26 cellular contexts compared by ENCODE assay signal in the genomic region with DNA sequence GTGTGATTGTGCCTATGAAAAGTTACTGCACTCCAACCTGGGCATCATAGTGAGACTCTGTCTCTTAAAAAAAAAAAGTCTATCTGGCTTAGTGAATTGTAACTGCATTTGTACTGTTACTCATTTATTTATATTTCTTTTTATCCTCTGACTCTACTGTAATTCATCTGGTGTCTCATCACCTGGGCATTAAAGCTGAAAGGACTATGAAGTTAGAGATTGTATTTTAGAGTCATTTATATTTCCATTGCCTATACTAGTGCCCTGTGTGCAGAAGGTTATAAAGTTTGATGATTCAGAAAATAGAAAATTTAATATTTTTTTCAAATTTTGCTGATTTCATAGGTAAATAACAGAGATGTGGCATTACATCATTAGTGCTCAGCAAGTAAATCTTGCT. TPM values are rescaled to one million over a fixed set of nuclear protein-coding genes. Genes with fewer than 3 reads are reported as not detected.
DNase-seq lines count a peak whose midpoint lies in the region; ATAC-seq lines count a peak whose summit lies in the region.
"Had no signal": no experiment of that assay in that cellular context is flagged by ENCODE, and none has a peak within 500 bp of the region (broad histone marks: within the 10 kb centered on the region; RNA-seq: fewer than 3 reads in every experiment).

No MANE protein-coding gene starts in this region.

- peaks cover 83% of the 10 kb centered on the region for H3K36me3 Mint-ChIP-seq in activated T-cell treated with anti-CD3 and anti-CD28 coated beads, Interleukin-2, amount 50 U/mL, for 24 hours (ENCODE audit: low read depth)
- H3K36me3 Mint-ChIP-seq in CD4-positive, alpha-beta memory T cell = peaks cover 16 to 19% of the 10 kb centered on the region in 2 donors
- H3K36me3 Mint-ChIP-seq in T-helper 17 cell (ENCODE audit: low read depth) = peaks cover 2% of the 10 kb centered on the region
- H3K36me3 Mint-ChIP-seq in activated naive CD8-positive, alpha-beta T cell treated with anti-CD3 and anti-CD28 coated beads, Interleukin-2, amount 50 U/mL, for 24 hours (ENCODE audit: low read depth) = peaks cover 61% of the 10 kb centered on the region

- no peaks in the 10 kb centered on the region for H3K9me3 ChIP-seq in CD4-positive, alpha-beta memory T cell (ENCODE audit: control insufficient read depth in 1 of 2, low read length in 2 of 2)
- H3K9me3 ChIP-seq in T-helper 17 cell (ENCODE audit: control insufficient read depth, low read length, poor library complexity, severe bottlenecking) = no peaks in the 10 kb centered on the region
- H3K9me3 ChIP-seq: A549, Caco-2 had no signal

- H3K4me1 ChIP-seq in CD4-positive, alpha-beta memory T cell (ENCODE audit: insufficient read depth, low read length) = peaks cover 32% of the 10 kb centered on the region
- H3K4me1 ChIP-seq: Caco-2 had no signal

- intact Hi-C loops in CD4-positive, alpha-beta memory T cell (cut with micrococcal nuclease) = no loop called here

- CTCF ChIA-PET in CD4-positive, alpha-beta memory T cell (lab: Charles Lee; ENCODE audit: partially characterized antibody) = no interaction called here

- no peaks in the 10 kb centered on the region for H3K36me3 ChIP-seq in CD4-positive, alpha-beta memory T cell (ENCODE audit: insufficient read depth, low read length)
- H3K36me3 ChIP-seq: BLaER1 treated with 17β-estradiol and CSF1 and Interleukin-3, amounts not matched to agents 10 nM and 100 nM had no signal

- DNase-seq in activated T-cell treated with anti-CD3 and anti-CD28 coated beads, Interleukin-2, amount 50 U/mL, for 24 hours = no peak
- no peak for DNase-seq in activated T-cell treated with anti-CD3 and anti-CD28 coated beads, Interleukin-2, amount 50 U/mL, for 1 hour
- DNase-seq in CD4-positive, alpha-beta memory T cell = no peak
- no peak for DNase-seq in T-helper 17 cell
- DNase-seq in activated naive CD8-positive, alpha-beta T cell treated with anti-CD3 and anti-CD28 coated beads, Interleukin-2, amount 50 U/mL, for 24 hours = no peak
- no peak for DNase-seq in NCI-H146 treated with DMSO at 0.1 percent for 48 hours (lab: John Stamatoyannopoulos, UW; ENCODE audit: unreplicated experiment)
- DNase-seq: AML-193; Caco-2; CD8-positive, alpha-beta T cell; H9; NCI-H1105 treated with DMSO at 0.1 percent for 48 hours; NCI-H187; NCI-H2081 treated with DMSO at 0.1 percent for 48 hours; NCI-H2171; NCI-H226; NCI-H510A; NCI-H69; SHP77 had no signal

- H3K4me3 Mint-ChIP-seq in activated T-cell treated with anti-CD3 and anti-CD28 coated beads, Interleukin-2, amount 50 U/mL, for 24 hours = no peak overlapping the region
- peak overlapping the region in 1 of 8 donors; percentile 59 for H3K4me3 Mint-ChIP-seq in CD4-positive, alpha-beta memory T cell
- no peak overlapping the region for H3K4me3 Mint-ChIP-seq in T-helper 17 cell
- no peak overlapping the region for H3K4me3 Mint-ChIP-seq in activated naive CD8-positive, alpha-beta T cell treated with anti-CD3 and anti-CD28 coated beads, Interleukin-2, amount 50 U/mL, for 24 hours
- H3K4me3 Mint-ChIP-seq: CD8-positive, alpha-beta T cell; GM23338; H9 had no signal

- no peaks in the 10 kb centered on the region for H3K27me3 Mint-ChIP-seq in activated T-cell treated with anti-CD3 and anti-CD28 coated beads, Interleukin-2, amount 50 U/mL, for 24 hours
- no peaks in the 10 kb centered on the region for H3K27me3 Mint-ChIP-seq in CD4-positive, alpha-beta memory T cell
- H3K27me3 Mint-ChIP-seq in T-helper 17 cell = no peaks in the 10 kb centered on the region
- H3K27me3 Mint-ChIP-seq in activated naive CD8-positive, alpha-beta T cell treated with anti-CD3 and anti-CD28 coated beads, Interleukin-2, amount 50 U/mL, for 24 hours = no peaks in the 10 kb centered on the region

- H3K27ac Mint-ChIP-seq in activated T-cell treated with anti-CD3 and anti-CD28 coated beads, Interleukin-2, amount 50 U/mL, for 24 hours = peak overlapping the region; percentile 84
- H3K27ac Mint-ChIP-seq in CD4-positive, alpha-beta memory T cell = peak overlapping the region in 4 of 7 donors; percentile 12 to 83 (median 65)
- peak overlapping the region; percentile 90 for H3K27ac Mint-ChIP-seq in T-helper 17 cell
- peak overlapping the region; percentile 56 for H3K27ac Mint-ChIP-seq in activated naive CD8-positive, alpha-beta T cell treated with anti-CD3 and anti-CD28 coated beads, Interleukin-2, amount 50 U/mL, for 24 hours
- H3K27ac Mint-ChIP-seq: CD8-positive, alpha-beta T cell; GM23338 had no signal

- H3K4me1 Mint-ChIP-seq in activated T-cell treated with anti-CD3 and anti-CD28 coated beads, Interleukin-2, amount 50 U/mL, for 24 hours (ENCODE audit: low read depth) = peaks cover 54% of the 10 kb centered on the region
- peaks cover 17 to 29% (median 21%) of the 10 kb centered on the region in 4 donors for H3K4me1 Mint-ChIP-seq in CD4-positive, alpha-beta memory T cell
- peaks cover 23% of the 10 kb centered on the region for H3K4me1 Mint-ChIP-seq in T-helper 17 cell
- peaks cover 56% of the 10 kb centered on the region for H3K4me1 Mint-ChIP-seq in activated naive CD8-positive, alpha-beta T cell treated with anti-CD3 and anti-CD28 coated beads, Interleukin-2, amount 50 U/mL, for 24 hours

- no peak overlapping the region for H3K27ac ChIP-seq in CD4-positive, alpha-beta memory T cell (ENCODE audit: low read depth, low read length)
- H3K27ac ChIP-seq: A549; BLaER1 treated with 17β-estradiol and CSF1 and Interleukin-3, amounts not matched to agents 10 nM and 100 nM; RWPE1 had no signal

- POLR2A ChIA-PET in CD4-positive, alpha-beta memory T cell (lab: Charles Lee; ENCODE audit: partially characterized antibody) = no interaction called here

- peaks cover 2% of the 10 kb centered on the region for H3K9me3 Mint-ChIP-seq in activated T-cell treated with anti-CD3 and anti-CD28 coated beads, Interleukin-2, amount 50 U/mL, for 24 hours
- peaks cover 0 to 10% (median 1%) of the 10 kb centered on the region in 8 donors for H3K9me3 Mint-ChIP-seq in CD4-positive, alpha-beta memory T cell
- H3K9me3 Mint-ChIP-seq in activated naive CD8-positive, alpha-beta T cell treated with anti-CD3 and anti-CD28 coated beads, Interleukin-2, amount 50 U/mL, for 24 hours = peaks cover 4% of the 10 kb centered on the region
- H3K9me3 Mint-ChIP-seq: GM23338, H9 had no signal

- no peak overlapping the region for H3K4me3 ChIP-seq in CD4-positive, alpha-beta memory T cell (ENCODE audit: low read length in 2 of 2)
- H3K4me3 ChIP-seq: A549; BLaER1 treated with 17β-estradiol and CSF1 and Interleukin-3, amounts not matched to agents 10 nM and 100 nM; GM23338; K562 had no signal

- no peaks in the 10 kb centered on the region for H3K27me3 ChIP-seq in CD4-positive, alpha-beta memory T cell (ENCODE audit: insufficient read depth, low read length)
- H3K27me3 ChIP-seq: BLaER1 treated with 17β-estradiol and CSF1 and Interleukin-3, amounts not matched to agents 10 nM and 100 nM had no signal

- ATAC-seq in T-helper 17 cell (no peak), GM19328 (IDR thresholded peaks at IDR 0.05; ENCODE audit: unreplicated experiment) (no peak)
- no peak for ATAC-seq in activated naive CD8-positive, alpha-beta T cell treated with anti-CD3 and anti-CD28 coated beads, Interleukin-2, amount 50 U/mL, for 24 hours
- ATAC-seq: A549; CD8-positive, alpha-beta T cell; GM23338; K562; Panc1 had no signal

RNA-seq across cellular contexts. Expression of a gene that starts 30.2 kb away (rescaled TPM):
- total RNA-seq in CD4-positive, alpha-beta memory T cell = 100 to 1,000 TPM; 143 to 153 TPM
- polyA plus RNA-seq in CD4-positive, alpha-beta memory T cell = 1 to 10 TPM; 2.3 to 3.0 TPM
- 100 to 1,000 TPM; 135 to 146 TPM for total RNA-seq in T-helper 17 cell
- total RNA-seq: LHCN-M2 had no signal
